Comparison of ENCODE assay signal across 13 cellular contexts in genomic region chr17:40820228-40820838, GRCh38. TPM values are rescaled to one million over a fixed set of nuclear protein-coding genes. Genes with fewer than 3 reads are reported as not detected.
DNase-seq lines count a peak whose midpoint lies in the region; ATAC-seq and TF ChIP-seq lines count a peak whose summit lies in the region.
"Had no signal": no experiment of that assay in that cellular context is flagged by ENCODE, and none has a peak within 500 bp of the region (broad histone marks: within the 10 kb centered on the region; RNA-seq: fewer than 3 reads in every experiment).

No MANE protein-coding gene starts in this region.

- intact Hi-C loops in activated CD4-positive, alpha-beta T cell treated with anti-CD3 and anti-CD28 coated beads, Interleukin-2, amount 10 ng/mL, durations not matched to agents 24 days and 14 days (cut with micrococcal nuclease): no loop called here
- intact Hi-C loops in psoas muscle (cut with DNase I): no loop called here
- intact Hi-C loops in mucosa of descending colon (cut with DNase I, micrococcal nuclease): no loop called here
- intact Hi-C loops in posterior cingulate gyrus (cut with DNase I): no loop called here

- H4K20me1 ChIP-seq in OCI-LY3 (ENCODE audit: insufficient read depth, low read length): no peaks in the 10 kb centered on the region

- H3K9me3 ChIP-seq in OCI-LY3 (ENCODE audit: insufficient read depth, low read length) (no peaks in the 10 kb centered on the region), psoas muscle (no peaks in the 10 kb centered on the region), mucosa of descending colon (no peaks in the 10 kb centered on the region)
- H3K9me3 ChIP-seq: thyroid gland had no signal

- no peak overlapping the region for H3K27ac Mint-ChIP-seq in activated CD4-positive, alpha-beta T cell treated with anti-CD3 and anti-CD28 coated beads, Interleukin-2, amount 10 ng/mL, durations not matched to agents 24 days and 14 days
- peak overlapping the region in 1 of 2 donors; percentile 96 for H3K27ac Mint-ChIP-seq in effector memory CD8-positive, alpha-beta T cell

- peaks cover 15% of the 10 kb centered on the region for H3K4me1 Mint-ChIP-seq in activated CD4-positive, alpha-beta T cell treated with anti-CD3 and anti-CD28 coated beads, Interleukin-2, amount 10 ng/mL, durations not matched to agents 24 days and 14 days
- peaks cover 13 to 15% of the 10 kb centered on the region in 2 donors for H3K4me1 Mint-ChIP-seq in effector memory CD8-positive, alpha-beta T cell (ENCODE audit: low read depth in 2 of 2)

- DNase-seq in activated CD4-positive, alpha-beta T cell treated with anti-CD3 and anti-CD28 coated beads, Interleukin-2, amount 10 ng/mL, durations not matched to agents 24 days and 14 days: no peak
- DNase-seq in activated CD4-positive, alpha-beta T cell treated with anti-CD3 and anti-CD28 coated beads, Interleukin-2, amount 50 U/mL, for 4 hours: no peak
- no peak for DNase-seq in effector memory CD8-positive, alpha-beta T cell
- no peak for DNase-seq in psoas muscle
- DNase-seq in mucosa of descending colon: no peak
- no peak for DNase-seq in posterior cingulate gyrus
- no peak for DNase-seq in NCI-H1092 (lab: John Stamatoyannopoulos, UW)
- DNase-seq: activated CD4-positive, alpha-beta T cell treated with anti-CD3 and anti-CD28 coated beads, Interleukin-2, amount 50 U/mL, for 48 hours; NCI-H2081; Right ventricle myocardium superior; thyroid gland had no signal

- no peak overlapping the region for H3K9ac ChIP-seq in OCI-LY3 (ENCODE audit: low read length)

- peaks cover 13% of the 10 kb centered on the region for H3K36me3 ChIP-seq in OCI-LY3 (replicated peaks; ENCODE audit: low read depth, low read length)
- H3K36me3 ChIP-seq in psoas muscle (ENCODE audit: insufficient read depth in 1 of 2, low read depth in 1 of 2): peaks cover 4 to 14% of the 10 kb centered on the region in 2 donors
- no peaks in the 10 kb centered on the region for H3K36me3 ChIP-seq in mucosa of descending colon (ENCODE audit: low read depth)
- H3K36me3 ChIP-seq: thyroid gland had no signal

- peaks cover 26% of the 10 kb centered on the region for H3K36me3 Mint-ChIP-seq in activated CD4-positive, alpha-beta T cell treated with anti-CD3 and anti-CD28 coated beads, Interleukin-2, amount 10 ng/mL, durations not matched to agents 24 days and 14 days (ENCODE audit: low read depth)
- peaks cover 17% of the 10 kb centered on the region for H3K36me3 Mint-ChIP-seq in effector memory CD8-positive, alpha-beta T cell (ENCODE audit: insufficient read depth)

- H3K27me3 ChIP-seq in OCI-LY3 (ENCODE audit: low read depth, low read length) (no peaks in the 10 kb centered on the region), psoas muscle (ENCODE audit: insufficient read depth in 3 of 3, low read length in 2 of 3) (no peaks in the 10 kb centered on the region)
- H3K27me3 ChIP-seq: thyroid gland had no signal

- peaks cover 20% of the 10 kb centered on the region for H3K9me3 Mint-ChIP-seq in activated CD4-positive, alpha-beta T cell treated with anti-CD3 and anti-CD28 coated beads, Interleukin-2, amount 10 ng/mL, durations not matched to agents 24 days and 14 days
- H3K9me3 Mint-ChIP-seq in effector memory CD8-positive, alpha-beta T cell: peaks cover 0 to 2% of the 10 kb centered on the region in 2 donors

- H3K4me3 Mint-ChIP-seq in activated CD4-positive, alpha-beta T cell treated with anti-CD3 and anti-CD28 coated beads, Interleukin-2, amount 10 ng/mL, durations not matched to agents 24 days and 14 days: peak overlapping the region; percentile 76
- peak overlapping the region; percentile 84 to 94 for H3K4me3 Mint-ChIP-seq in effector memory CD8-positive, alpha-beta T cell

- H3K79me2 ChIP-seq in OCI-LY3 (ENCODE audit: low read length): peaks cover 12% of the 10 kb centered on the region

- H3K4me2 ChIP-seq in OCI-LY3 (ENCODE audit: low read length): peak overlapping the region; percentile 91

- H3K4me1 ChIP-seq in OCI-LY3 (ENCODE audit: low read length) (peaks cover 30% of the 10 kb centered on the region), psoas muscle (peaks cover 17% of the 10 kb centered on the region), mucosa of descending colon (ENCODE audit: low read depth) (no peaks in the 10 kb centered on the region)

- WGBS in psoas muscle, 3 donors: 85 to 87% (median 86%) methylated on average over 9 of the region's 9 CpGs

- no peak for TF ChIP-seq CTCF in OCI-LY3 (IDR thresholded peaks at IDR 0.05; ENCODE audit: low read depth, low read length)
- no peak for TF ChIP-seq CTCF in psoas muscle (IDR thresholded peaks at IDR 0.05)
- no peak for TF ChIP-seq CTCF in mucosa of descending colon (IDR thresholded peaks at IDR 0.05)

- no peak overlapping the region for H2AFZ ChIP-seq in OCI-LY3 (ENCODE audit: low read depth, low read length)

- peak overlapping the region; percentile 92 for H3K4me3 ChIP-seq in OCI-LY3 (ENCODE audit: low read length)
- peak overlapping the region; percentile 89 for H3K4me3 ChIP-seq in psoas muscle
- H3K4me3 ChIP-seq in mucosa of descending colon: no peak overlapping the region

- H3K27ac ChIP-seq in OCI-LY3 (ENCODE audit: low read length) (peak overlapping the region; percentile 69), psoas muscle (peak overlapping the region; percentile 90)

- peaks cover 9% of the 10 kb centered on the region for H3K27me3 Mint-ChIP-seq in activated CD4-positive, alpha-beta T cell treated with anti-CD3 and anti-CD28 coated beads, Interleukin-2, amount 10 ng/mL, durations not matched to agents 24 days and 14 days
- peaks cover 0 to 6% of the 10 kb centered on the region in 2 donors for H3K27me3 Mint-ChIP-seq in effector memory CD8-positive, alpha-beta T cell

- ATAC-seq in effector memory CD8-positive, alpha-beta T cell (replicated peaks): no peak
- ATAC-seq in psoas muscle (no peak), mucosa of descending colon (no peak)

RNA-seq across cellular contexts. Expression of gene KRT10, which starts 2.1 kb away (rescaled TPM):
- 26.4 and 27.8 TPM in 2 replicates for total RNA-seq in activated CD4-positive, alpha-beta T cell treated with anti-CD3 and anti-CD28 coated beads, Interleukin-2, amount 10 ng/mL, durations not matched to agents 24 days and 14 days
- 10 to 100 TPM; 24.2 to 32.9 (median 30.5) TPM for total RNA-seq in psoas muscle
- polyA plus RNA-seq in psoas muscle: 10 to 100 TPM; 23.3 to 38.8 (median 35.3) TPM
- total RNA-seq in mucosa of descending colon: 10 to 100 TPM; 24.5 to 33.1 (median 26.4) TPM

RNA-seq across cellular contexts. Expression of gene KRT28, which starts 20.6 kb away (rescaled TPM):
- not detected in 2 replicates for total RNA-seq in activated CD4-positive, alpha-beta T cell treated with anti-CD3 and anti-CD28 coated beads, Interleukin-2, amount 10 ng/mL, durations not matched to agents 24 days and 14 days
- total RNA-seq in psoas muscle: not detected
- polyA plus RNA-seq in psoas muscle: not detected
- not detected for total RNA-seq in mucosa of descending colon
- total RNA-seq: Right ventricle myocardium superior, thyroid gland had no signal
- polyA plus RNA-seq: AG04450 had no signal

RNA-seq across cellular contexts. Expression of gene KRT27, which starts 38.0 kb away (rescaled TPM):
- total RNA-seq in activated CD4-positive, alpha-beta T cell treated with anti-CD3 and anti-CD28 coated beads, Interleukin-2, amount 10 ng/mL, durations not matched to agents 24 days and 14 days: not detected in 2 replicates
- total RNA-seq in psoas muscle (not detected), mucosa of descending colon (not detected)
- under 1 TPM in 1 of 3 donors, not detected in 2; 0.01 TPM for polyA plus RNA-seq in psoas muscle
- total RNA-seq: Right ventricle myocardium superior, thyroid gland had no signal
- polyA plus RNA-seq: AG04450 had no signal

RNA-seq across cellular contexts. Expression of gene KRT12, which starts 46.7 kb away (rescaled TPM):
- total RNA-seq in activated CD4-positive, alpha-beta T cell treated with anti-CD3 and anti-CD28 coated beads, Interleukin-2, amount 10 ng/mL, durations not matched to agents 24 days and 14 days: not detected in 2 replicates
- not detected for total RNA-seq in psoas muscle
- polyA plus RNA-seq in psoas muscle: not detected
- total RNA-seq in mucosa of descending colon: 1 to 10 TPM in 2 of 3 donors, under 1 TPM in 1; 0.80 to 6.0 (median 2.5) TPM
- total RNA-seq: Right ventricle myocardium superior, thyroid gland had no signal
- polyA plus RNA-seq: AG04450 had no signal

RNA-seq across cellular contexts. Expression of gene KRT26, which starts 48.3 kb away (rescaled TPM):
- total RNA-seq in activated CD4-positive, alpha-beta T cell treated with anti-CD3 and anti-CD28 coated beads, Interleukin-2, amount 10 ng/mL, durations not matched to agents 24 days and 14 days: not detected in 2 replicates
- total RNA-seq in psoas muscle (not detected), mucosa of descending colon (not detected)
- polyA plus RNA-seq in psoas muscle: not detected
- total RNA-seq: Right ventricle myocardium superior, thyroid gland had no signal
- polyA plus RNA-seq: AG04450 had no signal
